ENCODE assay signal across 1 cellular context in the genomic region with DNA sequence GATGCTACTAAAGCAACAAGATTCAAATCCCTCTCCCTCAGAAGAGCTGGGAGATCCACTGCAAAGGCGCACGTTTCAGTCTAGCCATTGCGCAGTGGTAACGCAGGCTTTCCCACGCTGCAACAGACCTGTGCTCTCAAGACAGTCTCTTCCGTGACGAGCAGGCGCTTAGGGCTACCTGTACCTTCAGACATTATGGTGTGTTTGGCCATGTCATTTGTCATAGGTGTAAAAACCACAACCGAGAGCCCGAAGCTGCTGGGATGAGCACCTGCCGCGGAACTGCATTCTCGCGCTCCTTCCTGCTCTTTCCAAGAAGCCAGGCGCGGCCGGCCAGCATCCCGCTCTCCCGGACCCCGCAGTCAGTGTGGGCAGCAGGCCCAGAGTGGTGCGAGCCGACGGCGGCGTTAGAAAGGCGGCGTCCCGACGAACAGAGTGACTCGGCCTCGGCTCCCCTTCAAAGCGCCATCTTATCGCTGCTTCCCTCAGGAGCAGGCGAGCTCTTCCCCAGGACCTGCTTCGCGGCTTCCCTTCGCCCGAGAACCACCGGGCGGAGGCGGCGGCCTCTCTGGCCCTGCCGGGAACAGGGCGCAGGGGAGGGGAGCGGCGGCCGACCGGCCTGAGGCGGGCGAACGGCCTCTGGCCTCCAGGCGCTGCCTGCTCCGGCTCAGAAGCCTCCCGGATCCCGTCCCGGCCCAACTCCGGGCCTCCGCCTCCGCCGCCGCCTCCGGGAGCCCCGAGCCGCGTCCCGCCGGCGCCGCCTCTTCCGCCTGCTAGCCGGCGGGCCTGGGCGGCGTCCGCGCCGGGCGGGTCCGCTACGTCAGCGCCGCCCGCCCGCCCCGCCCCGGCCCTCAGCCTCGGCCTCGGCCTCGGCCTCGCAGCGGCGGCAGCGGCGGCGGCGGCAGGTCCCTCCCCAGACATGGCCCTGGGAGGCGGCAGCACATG.
A peak's percentile ranks its signal among the peaks of the same experiment; 100 is the strongest.
TF ChIP-seq lines count a peak whose summit lies in the region.

TSS of gene FAM120A (plus strand) at position 869 of the 945 bp plus-strand sequence. CDS start 231 bp downstream, outside the sequence.

TF ChIP-seq in SK-N-SH, 30 proteins besides CTCF, POLR2A, EP300 and RAD21 (continued from another document):
- TF ChIP-seq, protein P1, sequence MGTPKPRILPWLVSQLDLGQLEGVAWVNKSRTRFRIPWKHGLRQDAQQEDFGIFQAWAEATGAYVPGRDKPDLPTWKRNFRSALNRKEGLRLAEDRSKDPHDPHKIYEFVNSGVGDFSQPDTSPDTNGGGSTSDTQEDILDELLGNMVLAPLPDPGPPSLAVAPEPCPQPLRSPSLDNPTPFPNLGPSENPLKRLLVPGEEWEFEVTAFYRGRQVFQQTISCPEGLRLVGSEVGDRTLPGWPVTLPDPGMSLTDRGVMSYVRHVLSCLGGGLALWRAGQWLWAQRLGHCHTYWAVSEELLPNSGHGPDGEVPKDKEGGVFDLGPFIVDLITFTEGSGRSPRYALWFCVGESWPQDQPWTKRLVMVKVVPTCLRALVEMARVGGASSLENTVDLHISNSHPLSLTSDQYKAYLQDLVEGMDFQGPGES (IDR thresholded peaks at IDR 0.05; ENCODE audit: low read depth, low read length): no peak
- TF ChIP-seq NRF1 (IDR thresholded peaks at IDR 0.05; ENCODE audit: low read depth, low read length): 0 out of 2 replicates have a peak, but pooled peaks have one; percentile 15
